9 cellular contexts compared by ENCODE assay signal in genomic region chr3:54951405-54951804, GRCh38.
DNase-seq lines count a peak whose midpoint lies in the region; ATAC-seq lines count a peak whose summit lies in the region.
"Had no signal": no experiment of that assay in that cellular context is flagged by ENCODE, and none has a peak within 500 bp of the region (broad histone marks: within the 10 kb centered on the region; RNA-seq: fewer than 3 reads in every experiment).

No MANE protein-coding gene starts in this region.

- intact Hi-C loops in posterior cingulate gyrus (cut with DNase I) = no loop called here

- DNase-seq in NCI-H510A (lab: John Stamatoyannopoulos, UW) (peak; percentile 10), NCI-H510A treated with DMSO at 0.1 percent for 48 hours (lab: John Stamatoyannopoulos, UW) (no peak), T1000 (lab: John Stamatoyannopoulos, UW) (peak; percentile 80), glomerular visceral epithelial cell (ENCODE audit: extremely low spot score) (peak; percentile 88), posterior cingulate gyrus (peak; percentile 14 to 91 (median 46)), NCI-H128 (lab: John Stamatoyannopoulos, UW; ENCODE audit: unreplicated experiment) (no peak)
- DNase-seq in activated naive CD4-positive, alpha-beta T cell (lab: John Stamatoyannopoulos, UW) = no peak
- DNase-seq: CD4-positive, CD25-positive, alpha-beta regulatory T cell had no signal

- ATAC-seq in GM21717 (IDR thresholded peaks at IDR 0.05; ENCODE audit: unreplicated experiment) = no peak

Comparison
In these comparisons a context has a peak if more than half of its experiments do, and no peak if none do; other contexts are left out.
1. DNase-seq: peak in NCI-H510A (single experiment), T1000 (single experiment), glomerular visceral epithelial cell (single experiment) and posterior cingulate gyrus (10 of 10); none in NCI-H510A treated with DMSO at 0.1 percent for 48 hours (single experiment), activated naive CD4-positive, alpha-beta T cell (0 of 4) and NCI-H128 (single experiment).